Comparison of ENCODE assay signal across 22 cellular contexts in genomic region chr16:66258916-66259845, GRCh38.
DNase-seq lines count a peak whose midpoint lies in the region; ATAC-seq, FAIRE-seq and TF ChIP-seq lines count a peak whose summit lies in the region.
"Had no signal": no experiment of that assay in that cellular context is flagged by ENCODE, and none has a peak within 500 bp of the region (broad histone marks: within the 10 kb centered on the region; RNA-seq: fewer than 3 reads in every experiment).

No MANE protein-coding gene starts in this region.

- H2BK15ac ChIP-seq in neuronal stem cell (ENCODE audit: low read length) = peak overlapping the region; percentile 38

- no peak for FAIRE-seq in kidney (lab: Jason Lieb, UNC)
- FAIRE-seq: GM19239, H54 had no signal

- intact Hi-C loops in Right ventricle myocardium superior (cut with DNase I) (no loop called here), kidney (cut with DNase I) (no loop called here), mucosa of descending colon (cut with DNase I, micrococcal nuclease) (no loop called here)

- WGBS in neuronal stem cell (ENCODE audit: extremely low coverage in 2 of 2, insufficient read length in 2 of 2, insufficient replicate concordance in 1 of 2), 2 donors = no CpG with 5 or more reads among the region's 6 CpGs

- no peak overlapping the region for H4K8ac ChIP-seq in neuronal stem cell (ENCODE audit: low read depth, low read length)

- H3K4me2 ChIP-seq in neuronal stem cell (ENCODE audit: insufficient read depth, low read length, poor library complexity, severe bottlenecking) = no peak overlapping the region
- H3K4me2 ChIP-seq: PC-9 had no signal

- no peak overlapping the region for H2AK5ac ChIP-seq in neuronal stem cell (ENCODE audit: low read depth, low read length)

- no peaks in the 10 kb centered on the region for H3K27me3 ChIP-seq in right atrium auricular region
- no peaks in the 10 kb centered on the region for H3K27me3 ChIP-seq in neuronal stem cell (ENCODE audit: control insufficient read depth in 3 of 3, insufficient read depth in 3 of 3, low read depth in 1 of 3, low read length in 3 of 3)
- H3K27me3 ChIP-seq: MG63 had no signal

- H3K4me3 ChIP-seq in right atrium auricular region = no peak overlapping the region
- H3K4me3 ChIP-seq in kidney (ENCODE audit: low read length in 2 of 2) = no peak overlapping the region
- no peak overlapping the region for H3K4me3 ChIP-seq in neuronal stem cell (ENCODE audit: low read length in 2 of 2)
- H3K4me3 ChIP-seq in mucosa of descending colon = no peak overlapping the region
- H3K4me3 ChIP-seq: MG63, PC-9 had no signal

- no peak overlapping the region for H4K91ac ChIP-seq in neuronal stem cell (ENCODE audit: low read depth, low read length, poor library complexity)

- H3K4ac ChIP-seq in neuronal stem cell (ENCODE audit: low read length) = no peak overlapping the region

- TF ChIP-seq CTCF in right atrium auricular region (IDR thresholded peaks at IDR 0.05) (no peak), kidney (IDR thresholded peaks at IDR 0.05; ENCODE audit: borderline replicate concordance, extremely low read depth, insufficient read depth) (no peak), mucosa of descending colon (IDR thresholded peaks at IDR 0.05) (no peak)

- H2AFZ ChIP-seq in neuronal stem cell (ENCODE audit: low read length) = no peak overlapping the region
- H2AFZ ChIP-seq: PC-9 had no signal

- H3K36me3 ChIP-seq in right atrium auricular region (no peaks in the 10 kb centered on the region), kidney (ENCODE audit: control insufficient read depth in 1 of 2, insufficient read depth in 2 of 2, low read length in 2 of 2) (no peaks in the 10 kb centered on the region), neuronal stem cell (replicated peaks in 1 of 2; ENCODE audit: control insufficient read depth in 2 of 2, insufficient read depth in 2 of 2, low read length in 2 of 2) (no peaks in the 10 kb centered on the region), mucosa of descending colon (ENCODE audit: low read depth) (no peaks in the 10 kb centered on the region)
- H3K36me3 ChIP-seq: MG63 had no signal

- peak; percentile 52 for DNase-seq in right atrium auricular region (ENCODE audit: low spot score)
- DNase-seq in Right ventricle myocardium superior = no peak
- peak; percentile 31 for DNase-seq in kidney
- no peak for DNase-seq in neuronal stem cell (ENCODE audit: low spot score)
- DNase-seq in mucosa of descending colon = no peak
- no peak for DNase-seq in NCI-H2196 treated with DMSO at 0.1 percent for 48 hours (lab: John Stamatoyannopoulos, UW; ENCODE audit: unreplicated experiment)
- DNase-seq in mucosa of gallbladder (ENCODE audit: low spot score) = no peak
- DNase-seq: AML-193, EL, GF-D8, Kasumi-1, MG63, NCI-H1436, NCI-H1930, NCI-H2227 treated with DMSO at 0.1 percent for 48 hours, NCI-H510A, PC-9, RPMI8226, SIG-M5 had no signal

- H2BK5ac ChIP-seq in neuronal stem cell (ENCODE audit: low read length) = no peak overlapping the region

- peaks cover 0 to 6% of the 10 kb centered on the region in 2 donors for H3K4me1 ChIP-seq in right atrium auricular region
- no peaks in the 10 kb centered on the region for H3K4me1 ChIP-seq in kidney (ENCODE audit: control insufficient read depth in 1 of 2, insufficient read depth in 1 of 2, low read depth in 1 of 2, low read length in 2 of 2)
- no peaks in the 10 kb centered on the region for H3K4me1 ChIP-seq in neuronal stem cell (ENCODE audit: control insufficient read depth in 2 of 2, insufficient read depth in 1 of 2, low read depth in 1 of 2, low read length in 2 of 2)
- H3K4me1 ChIP-seq in mucosa of descending colon (ENCODE audit: low read depth) = no peaks in the 10 kb centered on the region

- peak overlapping the region; percentile 57 for H2BK120ac ChIP-seq in neuronal stem cell (ENCODE audit: low read depth, low read length)

- H3K27ac ChIP-seq in right atrium auricular region (no peak overlapping the region), kidney (ENCODE audit: low read depth in 2 of 2, low read length in 2 of 2) (no peak overlapping the region), neuronal stem cell (replicated peaks; ENCODE audit: low read length) (no peak overlapping the region)
- H3K27ac ChIP-seq: PC-9 had no signal

- H3K18ac ChIP-seq in neuronal stem cell (ENCODE audit: low read length) = peak overlapping the region; percentile 21

- H3K23ac ChIP-seq in neuronal stem cell (ENCODE audit: low read depth, low read length, poor library complexity) = no peak overlapping the region

- H3K79me1 ChIP-seq in neuronal stem cell (ENCODE audit: low read depth, low read length) = no peaks in the 10 kb centered on the region

- no peak overlapping the region for H2BK12ac ChIP-seq in neuronal stem cell (ENCODE audit: low read length)

- no peak for ATAC-seq in Right ventricle myocardium superior (ENCODE audit: poor library complexity)
- no peak for ATAC-seq in HG03442 (IDR thresholded peaks at IDR 0.05; ENCODE audit: unreplicated experiment)
- no peak for ATAC-seq in mucosa of descending colon

- H3K9me3 ChIP-seq in right atrium auricular region (no peaks in the 10 kb centered on the region), kidney (ENCODE audit: control insufficient read depth in 1 of 2, low read length in 2 of 2) (no peaks in the 10 kb centered on the region), neuronal stem cell (replicated peaks in 1 of 2; ENCODE audit: control insufficient read depth in 2 of 2, insufficient read depth in 1 of 2, low read depth in 1 of 2, low read length in 2 of 2) (peaks cover 0 to 2% of the 10 kb centered on the region in 2 donors), mucosa of descending colon (no peaks in the 10 kb centered on the region)
- H3K9me3 ChIP-seq: MG63 had no signal

- H3K9ac ChIP-seq in kidney (ENCODE audit: low read length in 2 of 2) = no peak overlapping the region
- no peak overlapping the region for H3K9ac ChIP-seq in neuronal stem cell (ENCODE audit: low read depth, low read length, poor library complexity)

- H3K14ac ChIP-seq in neuronal stem cell (ENCODE audit: low read length) = no peak overlapping the region

Comparison
In these comparisons a context has a peak if more than half of its experiments do, and no peak if none do; other contexts are left out.
1. DNase-seq: peak in right atrium auricular region (single experiment) and kidney (single experiment); none in Right ventricle myocardium superior (single experiment), neuronal stem cell (single experiment), mucosa of descending colon (0 of 3), NCI-H2196 treated with DMSO at 0.1 percent for 48 hours (single experiment) and mucosa of gallbladder (single experiment).